Comparison of ENCODE assay signal across 19 cellular contexts in the genomic region with DNA sequence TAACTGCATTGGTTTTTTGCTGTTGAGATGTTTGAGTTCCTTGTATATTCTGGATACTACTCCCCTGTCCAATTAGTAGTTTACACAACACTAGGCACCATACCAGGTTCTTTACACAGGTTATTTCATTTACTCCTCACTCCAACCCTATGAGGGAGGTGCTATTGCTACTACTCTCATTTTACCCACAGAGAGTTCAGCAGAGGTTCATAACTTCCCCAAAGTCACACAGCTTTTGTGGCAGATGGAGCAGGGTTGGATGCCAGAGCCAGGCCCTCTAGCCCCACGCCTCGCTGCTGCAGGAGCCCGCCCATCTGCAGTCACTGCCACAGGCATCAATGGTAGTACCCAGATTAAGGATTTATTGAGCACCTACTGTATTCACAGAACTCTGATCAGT.
"Had no signal": no experiment of that assay in that cellular context is flagged by ENCODE, and none has a peak within 500 bp of the region (broad histone marks: within the 10 kb centered on the region; RNA-seq: fewer than 3 reads in every experiment).

No MANE protein-coding gene starts in this region.

- H3K27ac ChIP-seq: brain microvascular endothelial cell, cardiac muscle cell had no signal

- H3K27me3 ChIP-seq: brain microvascular endothelial cell, cardiac muscle cell had no signal

- H3K4me3 ChIP-seq: cardiac muscle cell had no signal

- DNase-seq: activated CD4-positive, alpha-beta T cell treated with anti-CD3 and anti-CD28 coated beads for 1 hour; activated CD4-positive, alpha-beta T cell treated with anti-CD3 and anti-CD28 coated beads, Interleukin-2, amount 10 ng/mL, durations not matched to agents 24 days and 14 days; activated CD4-positive, alpha-beta T cell treated with anti-CD3 and anti-CD28 coated beads, Interleukin-2, amount 50 U/mL, for 48 hours; activated CD8-positive, alpha-beta memory T cell treated with anti-CD3 and anti-CD28 coated beads, Interleukin-2, amount 10 ng/mL, durations not matched to agents 7 days and 5 days; activated gamma-delta T cell; activated naive CD4-positive, alpha-beta T cell treated with anti-CD3 and anti-CD28 coated beads for 36 hours; activated T-cell treated with anti-CD3 and anti-CD28 coated beads, Interleukin-2, amount 50 U/mL, for 48 hours; brain microvascular endothelial cell; Kasumi-1; MV-4-11; NCI-H1092 treated with DMSO at 0.1 percent for 48 hours; NCI-H1436; NCI-H1694 treated with DMSO at 0.1 percent for 48 hours; NCI-H2029 treated with DMSO at 0.1 percent for 48 hours; NCI-H510A treated with DMSO at 0.1 percent for 48 hours; SIG-M5; T-helper 17 cell; T-helper 9 cell had no signal

- H3K36me3 ChIP-seq: brain microvascular endothelial cell, cardiac muscle cell had no signal
